In the genomic region with DNA sequence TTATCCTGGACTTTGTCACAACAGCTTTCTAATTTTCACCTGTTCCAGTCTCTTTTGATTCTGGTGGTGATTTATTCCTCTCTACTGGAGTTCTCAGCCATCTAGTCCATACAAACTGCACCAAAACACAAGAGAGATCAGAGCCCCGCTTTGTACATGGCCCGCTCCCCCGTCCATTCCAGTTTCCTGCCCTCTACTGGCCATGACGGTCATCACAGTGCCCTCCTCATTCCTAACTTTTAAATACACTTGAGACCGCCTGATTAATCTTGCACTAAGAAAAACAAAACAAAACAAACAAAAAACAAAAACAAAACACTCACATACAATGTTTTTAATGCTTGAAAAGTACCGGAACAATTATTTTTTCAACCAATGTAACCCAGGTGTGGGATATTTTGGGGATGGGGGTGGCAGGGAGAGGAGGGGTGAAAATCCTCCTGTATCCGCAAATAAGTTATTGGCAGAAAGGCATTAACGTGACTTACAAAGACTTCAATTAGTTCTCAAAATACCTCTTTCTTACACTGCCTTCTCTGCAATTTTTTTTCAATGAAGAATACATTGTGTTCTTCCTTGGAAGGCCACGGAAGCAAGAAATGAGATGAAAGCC, we compare ENCODE assay signal across 8 cellular contexts.
DNase-seq lines count a peak whose midpoint lies in the region; ATAC-seq and TF ChIP-seq lines count a peak whose summit lies in the region.

No MANE protein-coding gene starts in this region.

- peaks cover 10% of the 10 kb centered on the region for H3K4me1 Mint-ChIP-seq in brain

- H2BK5ac ChIP-seq in neuronal stem cell (ENCODE audit: low read length) = no peak overlapping the region

- H4K91ac ChIP-seq in neuronal stem cell (ENCODE audit: low read depth, low read length, poor library complexity) = no peak overlapping the region

- no peaks in the 10 kb centered on the region for H3K27me3 Mint-ChIP-seq in brain

- peak overlapping the region in 1 of 5 experiments; percentile 38 for H3K27ac Mint-ChIP-seq in brain

- TF ChIP-seq CTCF in brain (conservative IDR thresholded peaks at IDR 0.05) = peak; percentile 43 to 49

- H2BK120ac ChIP-seq in neuronal stem cell (ENCODE audit: low read depth, low read length) = no peak overlapping the region

- no peak overlapping the region for H3K9ac ChIP-seq in neuronal stem cell (ENCODE audit: low read depth, low read length, poor library complexity)

- H3K27me3 ChIP-seq in neuronal stem cell (ENCODE audit: control insufficient read depth in 3 of 3, insufficient read depth in 3 of 3, low read depth in 1 of 3, low read length in 3 of 3) = no peaks in the 10 kb centered on the region

- no peak overlapping the region for H3K27ac ChIP-seq in neuronal stem cell (replicated peaks; ENCODE audit: low read length)

- peaks cover 0 to 1% (median 0%) of the 10 kb centered on the region in 5 experiments for H3K9me3 Mint-ChIP-seq in brain

- no peak overlapping the region for H3K4ac ChIP-seq in neuronal stem cell (ENCODE audit: low read length)

- no peaks in the 10 kb centered on the region for H3K9me3 ChIP-seq in neuronal stem cell (replicated peaks in 1 of 2; ENCODE audit: control insufficient read depth in 2 of 2, insufficient read depth in 1 of 2, low read depth in 1 of 2, low read length in 2 of 2)

- H3K4me1 ChIP-seq in neuronal stem cell (ENCODE audit: control insufficient read depth in 2 of 2, insufficient read depth in 1 of 2, low read depth in 1 of 2, low read length in 2 of 2) = peaks cover 3 to 17% of the 10 kb centered on the region in 2 donors

- H3K79me1 ChIP-seq in neuronal stem cell (ENCODE audit: low read depth, low read length) = no peaks in the 10 kb centered on the region

- H2BK15ac ChIP-seq in neuronal stem cell (ENCODE audit: low read length) = no peak overlapping the region

- no peak overlapping the region for H3K4me3 ChIP-seq in neuronal stem cell (ENCODE audit: low read length in 2 of 2)

- intact Hi-C loops in Right ventricle myocardium superior (cut with DNase I) (no loop called here), cardiac septum (cut with DNase I) (no loop called here)

- H2BK12ac ChIP-seq in neuronal stem cell (ENCODE audit: low read length) = no peak overlapping the region

- H4K8ac ChIP-seq in neuronal stem cell (ENCODE audit: low read depth, low read length) = no peak overlapping the region

- H3K23ac ChIP-seq in neuronal stem cell (ENCODE audit: low read depth, low read length, poor library complexity) = no peak overlapping the region

- DNase-seq in Right ventricle myocardium superior (no peak), cardiac septum (ENCODE audit: low spot score) (no peak), M059J (ENCODE audit: low read depth) (peak; percentile 17), myocyte (ENCODE audit: low read depth) (peak; percentile 63), neuronal stem cell (ENCODE audit: low spot score) (no peak), NCI-H1436 treated with DMSO at 0.1 percent for 48 hours (lab: John Stamatoyannopoulos, UW) (no peak)

- H2AFZ ChIP-seq in neuronal stem cell (ENCODE audit: low read length) = no peak overlapping the region

- no peaks in the 10 kb centered on the region for H3K36me3 Mint-ChIP-seq in brain

- H2AK5ac ChIP-seq in neuronal stem cell (ENCODE audit: low read depth, low read length) = no peak overlapping the region

- H3K4me3 Mint-ChIP-seq in brain = peak overlapping the region in 3 of 5 experiments; percentile 11 to 64 (median 26)

- WGBS in neuronal stem cell (ENCODE audit: extremely low coverage in 2 of 2, insufficient read length in 2 of 2, insufficient replicate concordance in 1 of 2), 2 donors = no CpG with 5 or more reads among the region's 9 CpGs

- no peak overlapping the region for H3K14ac ChIP-seq in neuronal stem cell (ENCODE audit: low read length)

- no peak overlapping the region for H3K4me2 ChIP-seq in neuronal stem cell (ENCODE audit: insufficient read depth, low read length, poor library complexity, severe bottlenecking)

- H3K18ac ChIP-seq in neuronal stem cell (ENCODE audit: low read length) = no peak overlapping the region

- ATAC-seq in Right ventricle myocardium superior (ENCODE audit: poor library complexity) (peak; percentile 77), GM21360 (IDR thresholded peaks at IDR 0.05; ENCODE audit: unreplicated experiment) (no peak)

- no peaks in the 10 kb centered on the region for H3K36me3 ChIP-seq in neuronal stem cell (replicated peaks in 1 of 2; ENCODE audit: control insufficient read depth in 2 of 2, insufficient read depth in 2 of 2, low read length in 2 of 2)

Comparison
In these comparisons a context has a peak if more than half of its experiments do, and no peak if none do; other contexts are left out.
1. DNase-seq: peak in M059J (single experiment) and myocyte (single experiment); none in Right ventricle myocardium superior (single experiment), cardiac septum (single experiment), neuronal stem cell (single experiment) and NCI-H1436 treated with DMSO at 0.1 percent for 48 hours (single experiment).